In the genomic region with DNA sequence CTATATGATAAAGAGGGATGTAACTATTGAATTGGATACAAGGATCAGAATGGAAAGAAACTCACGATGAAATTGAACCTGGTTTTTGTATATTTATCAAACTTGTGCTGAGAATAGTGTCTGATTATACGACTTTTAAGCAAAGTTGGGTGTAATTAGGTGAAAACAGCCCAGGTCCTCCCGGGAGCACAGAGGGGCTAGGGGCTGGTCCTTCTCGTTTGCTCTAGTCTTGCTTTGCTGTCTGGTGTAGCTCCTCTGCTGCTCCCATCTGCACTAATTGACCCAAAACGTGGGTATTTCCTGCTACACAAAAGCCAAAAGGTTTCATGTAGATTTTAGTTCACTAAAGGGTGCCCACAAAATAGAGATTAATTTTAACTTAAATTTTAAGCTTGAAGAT, we compare ENCODE assay signal across 15 cellular contexts.
"Had no signal": no experiment of that assay in that cellular context is flagged by ENCODE, and none has a peak within 500 bp of the region (broad histone marks: within the 10 kb centered on the region; RNA-seq: fewer than 3 reads in every experiment).

No MANE protein-coding gene starts in this region.

- H3K36me3 ChIP-seq: adrenal gland, ovary, uterus had no signal

- H3K27me3 Mint-ChIP-seq: memory B cell had no signal

- H3K4me3 ChIP-seq: adrenal gland, body of pancreas, dorsolateral prefrontal cortex, esophagus squamous epithelium, ovary, stomach, uterus had no signal

- H3K9me3 ChIP-seq: adrenal gland, body of pancreas, esophagus squamous epithelium, ovary, stomach, uterus had no signal

- ATAC-seq: body of pancreas, left lobe of liver had no signal

- H3K27me3 ChIP-seq: adrenal gland, body of pancreas, dorsolateral prefrontal cortex, esophagus squamous epithelium, ovary, stomach, uterus had no signal

- DNase-seq: activated CD4-positive, alpha-beta T cell treated with anti-CD3 and anti-CD28 coated beads for 48 hours; activated naive CD4-positive, alpha-beta T cell treated with anti-CD3 and anti-CD28 coated beads, Interleukin-2, amount 50 U/mL, for 16 hours; adrenal gland; body of pancreas; cerebellar nuclear complex; dorsolateral prefrontal cortex; esophagus squamous epithelium; head of caudate nucleus; ovary; stimulated activated CD4-positive, alpha-beta T cell treated with anti-CD3 and anti-CD28 coated beads, Interleukin-4, amount 100 ng/mL, for 4 hours; stomach; uterus had no signal

- H3K4me1 ChIP-seq: adrenal gland, body of pancreas, stomach, uterus had no signal

- H3K27ac ChIP-seq: adrenal gland, body of pancreas, dorsolateral prefrontal cortex, ovary, stomach, uterus had no signal

- H3K4me3 Mint-ChIP-seq: memory B cell had no signal

- H3K27ac Mint-ChIP-seq: activated T-helper 2 cell treated with anti-CD3 and anti-CD28 coated beads, Interferon-gamma antibody, Interleukin-2, Interleukin-4, amounts not matched to agents 10 μg/mL and 5 μg/mL and 100 μg/mL, durations not matched to agents 14 hours and 24 hours and 36 hours; memory B cell had no signal

- H3K4me1 Mint-ChIP-seq: memory B cell had no signal
